8 cellular contexts compared by ENCODE assay signal in genomic region chr1:87449348-87449963, GRCh38.
DNase-seq lines count a peak whose midpoint lies in the region; ATAC-seq, FAIRE-seq and TF ChIP-seq lines count a peak whose summit lies in the region.

No MANE protein-coding gene starts in this region.

- TF ChIP-seq RAD21 in HepG2 (CRISPR knock-in tag; IDR thresholded peaks at IDR 0.05): no peak

- no peak overlapping the region for H3K27ac ChIP-seq in HepG2 (ENCODE audit: extremely low read length, insufficient read depth, low read length)

- H3K79me2 ChIP-seq in HepG2 (ENCODE audit: insufficient read depth, low read length): no peaks in the 10 kb centered on the region

- ATAC-seq in GM19438 (IDR thresholded peaks at IDR 0.05; ENCODE audit: low read depth, unreplicated experiment) (peak; percentile 81), HG03457 (IDR thresholded peaks at IDR 0.05; ENCODE audit: unreplicated experiment) (peak; percentile 91), HepG2 (no peak)

- 52% methylated on average over 4 of the region's 7 CpGs for WGBS in HepG2 (ENCODE audit: low lambda C conversion rate)

- no peak for TF ChIP-seq POLR2A in HepG2 (IDR thresholded peaks at IDR 0.05; ENCODE audit: insufficient read depth in 1 of 2, low read depth in 2 of 2, low read length in 2 of 2)

- no peak for FAIRE-seq in HepG2 (lab: Jason Lieb, UNC)

- H3K9me3 ChIP-seq in HepG2 (ENCODE audit: low read length): no peaks in the 10 kb centered on the region

- DNase-seq in DMS79 treated with DMSO at 0.1 percent for 48 hours (lab: John Stamatoyannopoulos, UW): peak; percentile 6
- DNase-seq in activated CD4-positive, alpha-beta T cell treated with anti-CD3 and anti-CD28 coated beads, Interleukin-2, amount 10 ng/mL, durations not matched to agents 7 days and 5 days: no peak
- DNase-seq in HepG2 (ENCODE audit: low spot score): no peak
- no peak for DNase-seq in dedifferentiated amniotic fluid mesenchymal stem cell (ENCODE audit: extremely low spot score)
- no peak for DNase-seq in EL
- no peak for DNase-seq in KG1 (lab: John Stamatoyannopoulos, UW)

- no peak overlapping the region for H2AFZ ChIP-seq in HepG2 (ENCODE audit: low read length)

- H3K4me1 ChIP-seq in HepG2 (ENCODE audit: insufficient read depth, low read length): no peaks in the 10 kb centered on the region

- no peak for TF ChIP-seq EP300 in HepG2 (IDR thresholded peaks at IDR 0.05; ENCODE audit: low read depth in 2 of 2, low read length in 2 of 2)
- TF ChIP-seq EP300 in HepG2 (CRISPR knock-in tag; IDR thresholded peaks at IDR 0.05; ENCODE audit: borderline replicate concordance): no peak

- peaks cover 3% of the 10 kb centered on the region for H3K9me3 Mint-ChIP-seq in activated CD4-positive, alpha-beta T cell treated with anti-CD3 and anti-CD28 coated beads, Interleukin-2, amount 10 ng/mL, durations not matched to agents 7 days and 5 days

- no peaks in the 10 kb centered on the region for H3K36me3 ChIP-seq in HepG2 (replicated peaks in 1 of 2; ENCODE audit: control insufficient read depth in 1 of 2, insufficient read depth in 2 of 2, low read length in 2 of 2)

- H3K27me3 Mint-ChIP-seq in activated CD4-positive, alpha-beta T cell treated with anti-CD3 and anti-CD28 coated beads, Interleukin-2, amount 10 ng/mL, durations not matched to agents 7 days and 5 days: no peaks in the 10 kb centered on the region

- H3K27me3 ChIP-seq in HepG2 (ENCODE audit: control insufficient read depth in 1 of 2, insufficient read depth in 2 of 2, low read length in 2 of 2): no peaks in the 10 kb centered on the region

- no peaks in the 10 kb centered on the region for H3K36me3 Mint-ChIP-seq in activated CD4-positive, alpha-beta T cell treated with anti-CD3 and anti-CD28 coated beads, Interleukin-2, amount 10 ng/mL, durations not matched to agents 7 days and 5 days (ENCODE audit: low read depth)

- CTCF ChIA-PET in activated CD4-positive, alpha-beta T cell treated with anti-CD3 and anti-CD28 coated beads, Interleukin-2, amount 10 ng/mL, durations not matched to agents 7 days and 5 days (lab: Charles Lee): no interaction called here
- CTCF ChIA-PET in HepG2 (lab: Yijun Ruan, JAX; ENCODE audit: low intra/inter-chr PET ratio, low total read pairs): no interaction called here

- in situ Hi-C loops in HepG2 (cut with HindIII; ENCODE audit: extremely low pct_ligation_motif_present, low pct_unique_long_range_greater_than_20kb): no loop called here

- H3K9ac ChIP-seq in HepG2 (ENCODE audit: insufficient read depth, low read depth, low read length): no peak overlapping the region

- H4K20me1 ChIP-seq in HepG2 (ENCODE audit: insufficient read depth, low read length): no peaks in the 10 kb centered on the region

- peaks cover 7% of the 10 kb centered on the region for H3K4me1 Mint-ChIP-seq in activated CD4-positive, alpha-beta T cell treated with anti-CD3 and anti-CD28 coated beads, Interleukin-2, amount 10 ng/mL, durations not matched to agents 7 days and 5 days

- peak overlapping the region; percentile 31 for H3K4me3 Mint-ChIP-seq in activated CD4-positive, alpha-beta T cell treated with anti-CD3 and anti-CD28 coated beads, Interleukin-2, amount 10 ng/mL, durations not matched to agents 7 days and 5 days

- peak overlapping the region; percentile 82 for H3K27ac Mint-ChIP-seq in activated CD4-positive, alpha-beta T cell treated with anti-CD3 and anti-CD28 coated beads, Interleukin-2, amount 10 ng/mL, durations not matched to agents 7 days and 5 days

- POLR2A ChIA-PET in activated CD4-positive, alpha-beta T cell treated with anti-CD3 and anti-CD28 coated beads, Interleukin-2, amount 10 ng/mL, durations not matched to agents 7 days and 5 days (lab: Charles Lee): no interaction called here
- POLR2A ChIA-PET in HepG2 (lab: Yijun Ruan, JAX): no interaction called here

- intact Hi-C loops in HepG2 (cut with micrococcal nuclease; ENCODE audit: unreplicated experiment): no loop called here

- no peak overlapping the region for H3K4me2 ChIP-seq in HepG2 (ENCODE audit: low read depth, low read length)

- BruUV-seq in HepG2 (replicated peaks; lab: Mats Ljungman, UMichigan): no TSS peak

- no peak for TF ChIP-seq CTCF in HepG2 (CRISPR knock-in tag; IDR thresholded peaks at IDR 0.05)

- no peak overlapping the region for H3K4me3 ChIP-seq in HepG2 (replicated peaks in 1 of 3; ENCODE audit: insufficient read depth in 1 of 3, low read depth in 2 of 3, low read length in 3 of 3)

TF ChIP-seq in HepG2, 621 proteins besides CTCF, POLR2A, EP300 and RAD21:
- TF ChIP-seq GABPA (IDR thresholded peaks at IDR 0.05; ENCODE audit: low read depth, low read length) (no peak), GABPA (CRISPR knock-in tag; IDR thresholded peaks at IDR 0.05; ENCODE audit: low read depth) (0 out of 2 replicates have a peak, but pooled peaks have one; percentile 31), HNF4A (CRISPR knock-in tag; IDR thresholded peaks at IDR 0.05) (no peak)
